8 cellular contexts compared by ENCODE assay signal in genomic region chr15:64989331-64990167, GRCh38. TPM values are rescaled to one million over a fixed set of nuclear protein-coding genes. Genes with fewer than 3 reads are reported as not detected.
DNase-seq lines count a peak whose midpoint lies in the region; ATAC-seq and TF ChIP-seq lines count a peak whose summit lies in the region.

Gene SPG21, minus strand, starts transcription at chr15:64989914. Its CDS starts 6,345 bp downstream, at chr15:64983569.

- intact Hi-C loops in breast epithelium (cut with DNase I; ENCODE audit: low total_unique reads): no loop called here

- H3K36me3 ChIP-seq in WERI-Rb-1 (peaks cover 2% of the 10 kb centered on the region), breast epithelium (no peaks in the 10 kb centered on the region), iPS-20b (ENCODE audit: insufficient read depth, low read depth, low read length) (peaks cover 7% of the 10 kb centered on the region; the same call in 1 of the 2 replicates)

- no peaks in the 10 kb centered on the region for H3K27me3 ChIP-seq in AG04450 (ENCODE audit: control insufficient read depth, insufficient read depth, low read length)
- no peaks in the 10 kb centered on the region for H3K27me3 ChIP-seq in WERI-Rb-1 (ENCODE audit: insufficient read depth, low read depth, severe bottlenecking)
- H3K27me3 ChIP-seq in breast epithelium: no peaks in the 10 kb centered on the region
- no peaks in the 10 kb centered on the region for H3K27me3 ChIP-seq in iPS-20b (ENCODE audit: insufficient read depth, low read length)

- DNase-seq in AG04450 (ENCODE audit: low read depth, low spot score) (peak; percentile 75), NCI-H2227 (lab: John Stamatoyannopoulos, UW; ENCODE audit: unreplicated experiment) (peak; percentile 94), WERI-Rb-1 (peak; percentile 95), breast epithelium (ENCODE audit: low spot score in 2 of 2) (peak; percentile 90)

- peak; percentile 97 for ATAC-seq in GM18909 (IDR thresholded peaks at IDR 0.05; ENCODE audit: poor library complexity, unreplicated experiment)
- peak; percentile 95 for ATAC-seq in HG03159 (IDR thresholded peaks at IDR 0.05; ENCODE audit: unreplicated experiment)

- no peaks in the 10 kb centered on the region for H3K9me3 ChIP-seq in AG04450 (ENCODE audit: control insufficient read depth, insufficient read depth, low read length)
- H3K9me3 ChIP-seq in WERI-Rb-1 (ENCODE audit: severe bottlenecking): no peaks in the 10 kb centered on the region
- no peaks in the 10 kb centered on the region for H3K9me3 ChIP-seq in breast epithelium
- no peaks in the 10 kb centered on the region for H3K9me3 ChIP-seq in iPS-20b (ENCODE audit: insufficient read depth, low read depth, low read length)

- CTCF ChIA-PET in AG04450 (lab: Charles Lee): no interaction called here

- H3K4me1 ChIP-seq in breast epithelium: peaks cover 0 to 6% of the 10 kb centered on the region in 2 donors
- H3K4me1 ChIP-seq in iPS-20b (ENCODE audit: insufficient read depth, low read length): no peaks in the 10 kb centered on the region

- POLR2A ChIA-PET in AG04450 (lab: Yijun Ruan, JAX): interaction anchor here (0.5 to 1.1 kb wide), 5 partner anchors 47 to 138 kb away, joined by 3 to 6 read pairs (median 4); no protein-coding TSS in a partner anchor

- TF ChIP-seq CTCF in AG04450 (IDR thresholded peaks at IDR 0.05; ENCODE audit: low read depth, low read length): no peak
- no peak for TF ChIP-seq CTCF in WERI-Rb-1 (IDR thresholded peaks at IDR 0.05; ENCODE audit: low read depth, low read length)
- no peak for TF ChIP-seq CTCF in breast epithelium (IDR thresholded peaks at IDR 0.05)

- H3K27ac ChIP-seq in AG04450 (ENCODE audit: low read depth, low read length) (peak within 1 kb of the TSS; percentile 89), WERI-Rb-1 (peak within 1 kb of the TSS; percentile 85), breast epithelium (peak within 1 kb of the TSS; percentile 92 to 98), iPS-20b (ENCODE audit: low read length) (no peak within 1 kb of the TSS), skin epidermis (peak within 1 kb of the TSS; percentile 77 to 99 (median 95))

- no peak for TF ChIP-seq POLR2A in breast epithelium (IDR thresholded peaks at IDR 0.05)

- peak within 1 kb of the TSS; percentile 69 for H3K4me3 ChIP-seq in AG04450 (ENCODE audit: low read depth, low read length)
- peak within 1 kb of the TSS; percentile 98 for H3K4me3 ChIP-seq in WERI-Rb-1 (ENCODE audit: low read depth, low read length)
- H3K4me3 ChIP-seq in breast epithelium: peak within 1 kb of the TSS; percentile 93 to 99 (median 96)
- peak within 1 kb of the TSS; percentile 97 for H3K4me3 ChIP-seq in iPS-20b (ENCODE audit: low read length)
- peak within 1 kb of the TSS; percentile 55 to 97 (median 92) for H3K4me3 ChIP-seq in skin epidermis

- H3K9ac ChIP-seq in iPS-20b (ENCODE audit: low read depth, low read length): peak within 1 kb of the TSS; percentile 83

RNA-seq across cellular contexts. Expression of gene SPG21, which starts in this region (rescaled TPM):
- polyA plus RNA-seq in AG04450 (2011; rRNA removed): 85.7 and 101 TPM in 2 replicates
- polyA minus RNA-seq in AG04450 (2011; rRNA and poly(A)+ RNA removed): 49.5 and 57.6 TPM in 2 replicates
- 100 to 1,000 TPM in 1 of 3 donors, 10 to 100 TPM in 2; 91.5 to 109 (median 92.8) TPM for total RNA-seq in breast epithelium
